Comparison of ENCODE assay signal across 18 cellular contexts in the genomic region with DNA sequence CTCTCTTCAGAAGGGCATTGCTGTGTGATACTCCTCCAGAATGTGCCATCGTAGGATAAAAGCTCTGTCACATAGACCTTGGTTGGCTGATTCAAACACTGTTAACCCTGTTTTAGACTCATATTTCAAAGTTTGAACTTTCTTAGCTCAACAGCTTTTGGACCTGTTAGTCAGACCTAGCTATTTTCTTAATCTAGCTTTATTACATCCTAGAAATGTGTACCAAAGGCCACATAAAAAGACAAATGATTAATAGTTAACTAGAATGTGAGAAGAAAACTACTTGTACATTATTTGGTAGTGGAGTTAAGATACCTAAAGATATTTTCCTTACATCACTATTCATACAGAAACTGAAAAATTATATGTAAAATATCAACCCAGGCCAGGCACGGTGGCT. TPM values are rescaled to one million over a fixed set of nuclear protein-coding genes. Genes with fewer than 3 reads are reported as not detected.
DNase-seq lines count a peak whose midpoint lies in the region; ATAC-seq, FAIRE-seq and TF ChIP-seq lines count a peak whose summit lies in the region.
"Had no signal": no experiment of that assay in that cellular context is flagged by ENCODE, and none has a peak within 500 bp of the region (broad histone marks: within the 10 kb centered on the region; RNA-seq: fewer than 3 reads in every experiment).

No MANE protein-coding gene starts in this region.

- WGBS in K562 (ENCODE audit: insufficient coverage, low coverage, missing lambda C conversion rate) = 54% methylated on average over 2 of the region's 2 CpGs
- 95 to 100% methylated on average over 2 of the region's 2 CpGs for WGBS in mesodermal cell (ENCODE audit: insufficient coverage in 2 of 2), 2 experiments

- intact Hi-C loops in K562 (cut with micrococcal nuclease) (no loop called here), head of caudate nucleus (cut with DNase I) (no loop called here)

- H4K20me1 ChIP-seq in K562 (replicated peaks; ENCODE audit: control insufficient read depth, insufficient read depth, low read length) = no peaks in the 10 kb centered on the region

- no peak for ATAC-seq in K562
- ATAC-seq in HG02973 (IDR thresholded peaks at IDR 0.05; ENCODE audit: unreplicated experiment) = no peak
- ATAC-seq: stimulated activated naive CD8-positive, alpha-beta T cell treated with anti-CD3 and anti-CD28 coated beads, Interleukin-15, Interleukin-2, amounts not matched to agents 100 U/mL and 50 U/mL, for 24 hours had no signal

- no peaks in the 10 kb centered on the region for H3K9me1 ChIP-seq in K562 (ENCODE audit: control insufficient read depth, insufficient read depth, low read length)

- no peak for TF ChIP-seq POLR2A in K562 (conservative IDR thresholded peaks at IDR 0.05)

- no peaks in the 10 kb centered on the region for H3K9me3 ChIP-seq in K562 (replicated peaks; ENCODE audit: control insufficient read depth, insufficient read depth, low read depth, low read length)
- H3K9me3 ChIP-seq in mesodermal cell (ENCODE audit: control insufficient read depth, low read length) = no peaks in the 10 kb centered on the region
- no peaks in the 10 kb centered on the region for H3K9me3 ChIP-seq in skeletal muscle tissue (ENCODE audit: control insufficient read depth in 3 of 3, low read length in 3 of 3)

- H3K4me3 ChIP-seq in K562 (peak overlapping the region; percentile 81; the same call in 1 of the 2 replicates), mesodermal cell (ENCODE audit: extremely low read depth, insufficient read depth, low read length, poor library complexity, severe bottlenecking) (peak overlapping the region; percentile 15), skeletal muscle tissue (ENCODE audit: low read length in 3 of 3) (peak overlapping the region in 2 of 3 donors; percentile 14 to 96)

- TF ChIP-seq RAD21 in K562 (CRISPR knock-in tag; conservative IDR thresholded peaks at IDR 0.05 in 1 of 2, IDR thresholded peaks at IDR 0.05 in 1 of 2) = no peak

- TF ChIP-seq CTCF in K562 (IDR thresholded peaks at IDR 0.05 in 2 of 3, conservative IDR thresholded peaks at IDR 0.05 in 1 of 3; ENCODE audit: insufficient read depth in 2 of 3, low read depth in 1 of 3, low read length in 3 of 3) = no peak

- no peak overlapping the region for H2AFZ ChIP-seq in K562 (ENCODE audit: low read depth, low read length)

- H3K9ac ChIP-seq in K562 (ENCODE audit: insufficient read depth in 1 of 2, low read depth in 2 of 2, low read length in 2 of 2) (peak overlapping the region; percentile 46 to 92; a peak in 2 of 4 replicates), skeletal muscle tissue (ENCODE audit: low read depth in 1 of 3, low read length in 3 of 3) (peak overlapping the region in 2 of 3 donors; percentile 27 to 93)
- H3K9ac ChIP-seq: KMS-11 had no signal

- in situ Hi-C loops in K562 (cut with MboI) = no loop called here

- peaks cover 18 to 30% of the 10 kb centered on the region in 2 experiments; a peak in 4 of 5 replicates for H3K4me1 ChIP-seq in K562 (replicated peaks in 1 of 2; ENCODE audit: control insufficient read depth in 2 of 2, insufficient read depth in 2 of 2, low read length in 2 of 2)
- H3K4me1 ChIP-seq in mesodermal cell (ENCODE audit: control insufficient read depth, insufficient read depth, low read length, poor library complexity, severe bottlenecking) = peaks cover 9% of the 10 kb centered on the region
- H3K4me1 ChIP-seq in skeletal muscle tissue (ENCODE audit: control insufficient read depth in 3 of 3, insufficient read depth in 3 of 3, low read length in 3 of 3) = peaks cover 13 to 25% (median 14%) of the 10 kb centered on the region in 3 donors

- H3K27me3 ChIP-seq in K562 (ENCODE audit: control insufficient read depth in 2 of 2, insufficient read depth in 2 of 2, low read length in 2 of 2) (no peaks in the 10 kb centered on the region; a peak in 1 of 5 replicates), skeletal muscle tissue (ENCODE audit: control insufficient read depth in 3 of 3, insufficient read depth in 3 of 3, low read length in 3 of 3) (no peaks in the 10 kb centered on the region)

- peaks cover 97% of the 10 kb centered on the region for H3K79me2 ChIP-seq in K562 (ENCODE audit: control insufficient read depth, insufficient read depth, low read length)

- H3K36me3 ChIP-seq in K562 (ENCODE audit: control insufficient read depth, insufficient read depth, low read length) = peaks cover 81% of the 10 kb centered on the region
- peaks cover 57% of the 10 kb centered on the region for H3K36me3 ChIP-seq in mesodermal cell (ENCODE audit: control insufficient read depth, insufficient read depth, low read length)
- H3K36me3 ChIP-seq in skeletal muscle tissue (ENCODE audit: control insufficient read depth in 3 of 3, insufficient read depth in 3 of 3, low read length in 3 of 3) = peaks cover 4 to 17% (median 8%) of the 10 kb centered on the region in 3 donors

- H3K4me2 ChIP-seq in K562 (ENCODE audit: insufficient read depth, low read length) = peak overlapping the region; percentile 14; the same call in 1 of the 2 replicates
- H3K4me2 ChIP-seq: KMS-11 had no signal

- BruUV-seq in K562 (replicated peaks; lab: Mats Ljungman, UMichigan) = no TSS peak

- no peak for FAIRE-seq in K562 (lab: Jason Lieb, UNC)
- FAIRE-seq: H1 had no signal

- peak; percentile 28 for DNase-seq in HT-29 (ENCODE audit: low spot score)
- DNase-seq in K562 (ENCODE audit: extremely low read depth in 1 of 4, low spot score in 3 of 4) = no peak
- DNase-seq in medulla oblongata (ENCODE audit: extremely low spot score) = no peak
- no peak for DNase-seq in amniotic stem cell (lab: John Stamatoyannopoulos, UW)
- DNase-seq in head of caudate nucleus = no peak
- DNase-seq: activated CD4-positive, alpha-beta T cell treated with anti-CD3 and anti-CD28 coated beads, Interleukin-2, amount 50 U/mL, for 48 hours; activated effector memory CD4-positive, alpha-beta T cell treated with Interleukin-2 at 50 U/mL for 16 hours; CD4-positive, alpha-beta memory T cell; NCI-H1694; NCI-H524 treated with DMSO at 0.1 percent for 48 hours; RPMI8226; stimulated activated naive CD8-positive, alpha-beta T cell treated with anti-CD3 and anti-CD28 coated beads, Interleukin-15, Interleukin-2, amounts not matched to agents 100 U/mL and 50 U/mL, for 24 hours had no signal

- no peak for TF ChIP-seq EP300 in K562 (IDR thresholded peaks at IDR 0.05; ENCODE audit: low read length)

- no peak overlapping the region; the same call in 2 of the 3 replicates for H3K27ac ChIP-seq in K562 (ENCODE audit: extremely low read depth, low read depth, low read length)
- H3K27ac ChIP-seq in mesodermal cell (ENCODE audit: low read depth, low read length, severe bottlenecking) = no peak overlapping the region
- peak overlapping the region; percentile 37 for H3K27ac ChIP-seq in skeletal muscle tissue (ENCODE audit: low read depth, low read length)
- H3K27ac ChIP-seq: KMS-11 had no signal

- POLR2A ChIA-PET in K562 (lab: Yijun Ruan, JAX) = interaction anchor here (0.6 to 4.1 kb wide), 18 partner anchors 8 to 602 kb away, joined by 3 to 18 read pairs (median 4); a partner anchor contains a TSS

- CTCF ChIA-PET in K562 (lab: Yijun Ruan, JAX; ENCODE audit: low intra/inter-chr PET ratio) = no interaction called here

RNA-seq across cellular contexts. Expression of a gene that starts 4.3 kb away (rescaled TPM):
- total RNA-seq in HT-29 (2014; rRNA removed; shearing (Covaris generic)) = 69.3 and 72.5 TPM in 2 replicates
- total RNA-seq in K562 (2011; cell fraction: chromatin; rRNA removed; ENCODE audit: low replicate concordance) = 221 and 302 TPM in 2 replicates
- total RNA-seq in K562 (2011; cell fraction: nucleolus; rRNA removed) = 117 and 137 TPM in 2 replicates
- 147 and 234 TPM in 2 replicates for total RNA-seq in K562 (2011; cell fraction: nucleoplasm; rRNA removed)
- total RNA-seq in K562 (2014; rRNA removed) (107 and 112 TPM in 2 replicates), K562 (2014; rRNA removed; fragmentation: Illumina TruSeq; extraction: Trizol) (142 and 164 TPM in 2 replicates), K562 (2015; rRNA removed; fragmentation: Illumina TruSeq; extraction: Trizol) (133 and 143 TPM in 2 replicates), K562 (2021) (124 and 142 TPM in 2 replicates), skeletal muscle tissue (640 TPM)
- polyA plus RNA-seq in K562 (2011; rRNA removed) (128 and 166 TPM in 2 replicates), K562 (2014; fragmentation: Illumina TruSeq; extraction: Trizol) (111 and 115 TPM in 2 replicates), K562 (2014; fragmentation: Nextera tagmentation; extraction: Ambion mirVana) (10 to 100 TPM; 39.7 to 53.0 TPM), K562 (2014; rRNA removed) (78.4 and 81.2 TPM in 2 replicates)
- 180 and 257 TPM in 2 replicates for polyA plus RNA-seq in K562 (2011; cell fraction: cytosol; rRNA removed)
- polyA plus RNA-seq in K562 (2011; cell fraction: nucleus; rRNA removed) = 207 and 234 TPM in 2 replicates
- polyA plus RNA-seq in K562 (2012) = 73.9 and 97.8 TPM in 2 replicates
- polyA minus RNA-seq in K562 (2011; rRNA and poly(A)+ RNA removed) = 373 and 438 TPM in 2 replicates
- polyA minus RNA-seq in K562 (2011; cell fraction: cytosol; rRNA and poly(A)+ RNA removed) = 200 and 263 TPM in 2 replicates
- 246 and 302 TPM in 2 replicates for polyA minus RNA-seq in K562 (2011; cell fraction: nucleus; rRNA and poly(A)+ RNA removed)
- 159 TPM for polyA plus RNA-seq in mesodermal cell (2013, experiment 1 of 2)
- polyA plus RNA-seq in mesodermal cell (2013, experiment 2 of 2) = 171 TPM

RNA-seq across cellular contexts. Expression of a gene that starts 52.6 kb away (rescaled TPM):
- total RNA-seq in HT-29 (2014; rRNA removed; shearing (Covaris generic)) = not detected in 2 replicates
- total RNA-seq in K562 (2011; cell fraction: chromatin; rRNA removed; ENCODE audit: low replicate concordance) = not detected in 2 replicates
- total RNA-seq in K562 (2011; cell fraction: nucleolus; rRNA removed) = not detected in 2 replicates
- not detected in 2 replicates for total RNA-seq in K562 (2011; cell fraction: nucleoplasm; rRNA removed)
- total RNA-seq in K562 (2014; rRNA removed) (0.24 TPM in 1 of 2 replicates, not detected in the other), K562 (2014; rRNA removed; fragmentation: Illumina TruSeq; extraction: Trizol) (not detected in 2 replicates), K562 (2015; rRNA removed; fragmentation: Illumina TruSeq; extraction: Trizol) (0.40 TPM in 1 of 2 replicates, not detected in the other), K562 (2021) (0.11 TPM in 1 of 2 replicates, not detected in the other), skeletal muscle tissue (1.0 TPM)
- polyA plus RNA-seq in K562 (2011; rRNA removed) (0.28 and 0.38 TPM in 2 replicates), K562 (2014; fragmentation: Illumina TruSeq; extraction: Trizol) (0.16 TPM in 1 of 2 replicates, not detected in the other), K562 (2014; fragmentation: Nextera tagmentation; extraction: Ambion mirVana) (1 to 10 TPM; 3.4 to 5.5 TPM), K562 (2014; rRNA removed) (0.05 and 0.16 TPM in 2 replicates)
- 0.09 TPM in 1 of 2 replicates, not detected in the other for polyA plus RNA-seq in K562 (2011; cell fraction: cytosol; rRNA removed)
- polyA plus RNA-seq in K562 (2011; cell fraction: nucleus; rRNA removed) = 0.14 and 0.24 TPM in 2 replicates
- 1.6 and 1.8 TPM in 2 replicates for polyA plus RNA-seq in K562 (2012)
- 0.18 TPM in 1 of 2 replicates, not detected in the other for polyA minus RNA-seq in K562 (2011; rRNA and poly(A)+ RNA removed)
- not detected in 2 replicates for polyA minus RNA-seq in K562 (2011; cell fraction: cytosol; rRNA and poly(A)+ RNA removed)
- polyA minus RNA-seq in K562 (2011; cell fraction: nucleus; rRNA and poly(A)+ RNA removed) = not detected in 2 replicates
- polyA plus RNA-seq in mesodermal cell (2013, experiment 1 of 2) = 0.88 TPM
- 0.71 TPM for polyA plus RNA-seq in mesodermal cell (2013, experiment 2 of 2)
- total RNA-seq: CD4-positive, alpha-beta memory T cell; epithelial cell of proximal tubule; H1 had no signal
- polyA plus RNA-seq: H1 had no signal

Comparison
In these comparisons a context has a peak if more than half of its experiments do, and no peak if none do; other contexts are left out.
1. H3K4me3 ChIP-seq: peak in every context shown above with its lines; median percentile 81 in K562; 55 in skeletal muscle tissue; 15 in mesodermal cell.